ENCODE assay signal across 1 cellular context in genomic region chr1:208231929-208232360, GRCh38.
TF ChIP-seq lines count a peak whose summit lies in the region.

No MANE protein-coding gene starts in this region.

TF ChIP-seq in GM23338, 12 proteins besides CTCF, POLR2A, EP300 and RAD21 (continued from another document):
- TF ChIP-seq, protein P1, sequence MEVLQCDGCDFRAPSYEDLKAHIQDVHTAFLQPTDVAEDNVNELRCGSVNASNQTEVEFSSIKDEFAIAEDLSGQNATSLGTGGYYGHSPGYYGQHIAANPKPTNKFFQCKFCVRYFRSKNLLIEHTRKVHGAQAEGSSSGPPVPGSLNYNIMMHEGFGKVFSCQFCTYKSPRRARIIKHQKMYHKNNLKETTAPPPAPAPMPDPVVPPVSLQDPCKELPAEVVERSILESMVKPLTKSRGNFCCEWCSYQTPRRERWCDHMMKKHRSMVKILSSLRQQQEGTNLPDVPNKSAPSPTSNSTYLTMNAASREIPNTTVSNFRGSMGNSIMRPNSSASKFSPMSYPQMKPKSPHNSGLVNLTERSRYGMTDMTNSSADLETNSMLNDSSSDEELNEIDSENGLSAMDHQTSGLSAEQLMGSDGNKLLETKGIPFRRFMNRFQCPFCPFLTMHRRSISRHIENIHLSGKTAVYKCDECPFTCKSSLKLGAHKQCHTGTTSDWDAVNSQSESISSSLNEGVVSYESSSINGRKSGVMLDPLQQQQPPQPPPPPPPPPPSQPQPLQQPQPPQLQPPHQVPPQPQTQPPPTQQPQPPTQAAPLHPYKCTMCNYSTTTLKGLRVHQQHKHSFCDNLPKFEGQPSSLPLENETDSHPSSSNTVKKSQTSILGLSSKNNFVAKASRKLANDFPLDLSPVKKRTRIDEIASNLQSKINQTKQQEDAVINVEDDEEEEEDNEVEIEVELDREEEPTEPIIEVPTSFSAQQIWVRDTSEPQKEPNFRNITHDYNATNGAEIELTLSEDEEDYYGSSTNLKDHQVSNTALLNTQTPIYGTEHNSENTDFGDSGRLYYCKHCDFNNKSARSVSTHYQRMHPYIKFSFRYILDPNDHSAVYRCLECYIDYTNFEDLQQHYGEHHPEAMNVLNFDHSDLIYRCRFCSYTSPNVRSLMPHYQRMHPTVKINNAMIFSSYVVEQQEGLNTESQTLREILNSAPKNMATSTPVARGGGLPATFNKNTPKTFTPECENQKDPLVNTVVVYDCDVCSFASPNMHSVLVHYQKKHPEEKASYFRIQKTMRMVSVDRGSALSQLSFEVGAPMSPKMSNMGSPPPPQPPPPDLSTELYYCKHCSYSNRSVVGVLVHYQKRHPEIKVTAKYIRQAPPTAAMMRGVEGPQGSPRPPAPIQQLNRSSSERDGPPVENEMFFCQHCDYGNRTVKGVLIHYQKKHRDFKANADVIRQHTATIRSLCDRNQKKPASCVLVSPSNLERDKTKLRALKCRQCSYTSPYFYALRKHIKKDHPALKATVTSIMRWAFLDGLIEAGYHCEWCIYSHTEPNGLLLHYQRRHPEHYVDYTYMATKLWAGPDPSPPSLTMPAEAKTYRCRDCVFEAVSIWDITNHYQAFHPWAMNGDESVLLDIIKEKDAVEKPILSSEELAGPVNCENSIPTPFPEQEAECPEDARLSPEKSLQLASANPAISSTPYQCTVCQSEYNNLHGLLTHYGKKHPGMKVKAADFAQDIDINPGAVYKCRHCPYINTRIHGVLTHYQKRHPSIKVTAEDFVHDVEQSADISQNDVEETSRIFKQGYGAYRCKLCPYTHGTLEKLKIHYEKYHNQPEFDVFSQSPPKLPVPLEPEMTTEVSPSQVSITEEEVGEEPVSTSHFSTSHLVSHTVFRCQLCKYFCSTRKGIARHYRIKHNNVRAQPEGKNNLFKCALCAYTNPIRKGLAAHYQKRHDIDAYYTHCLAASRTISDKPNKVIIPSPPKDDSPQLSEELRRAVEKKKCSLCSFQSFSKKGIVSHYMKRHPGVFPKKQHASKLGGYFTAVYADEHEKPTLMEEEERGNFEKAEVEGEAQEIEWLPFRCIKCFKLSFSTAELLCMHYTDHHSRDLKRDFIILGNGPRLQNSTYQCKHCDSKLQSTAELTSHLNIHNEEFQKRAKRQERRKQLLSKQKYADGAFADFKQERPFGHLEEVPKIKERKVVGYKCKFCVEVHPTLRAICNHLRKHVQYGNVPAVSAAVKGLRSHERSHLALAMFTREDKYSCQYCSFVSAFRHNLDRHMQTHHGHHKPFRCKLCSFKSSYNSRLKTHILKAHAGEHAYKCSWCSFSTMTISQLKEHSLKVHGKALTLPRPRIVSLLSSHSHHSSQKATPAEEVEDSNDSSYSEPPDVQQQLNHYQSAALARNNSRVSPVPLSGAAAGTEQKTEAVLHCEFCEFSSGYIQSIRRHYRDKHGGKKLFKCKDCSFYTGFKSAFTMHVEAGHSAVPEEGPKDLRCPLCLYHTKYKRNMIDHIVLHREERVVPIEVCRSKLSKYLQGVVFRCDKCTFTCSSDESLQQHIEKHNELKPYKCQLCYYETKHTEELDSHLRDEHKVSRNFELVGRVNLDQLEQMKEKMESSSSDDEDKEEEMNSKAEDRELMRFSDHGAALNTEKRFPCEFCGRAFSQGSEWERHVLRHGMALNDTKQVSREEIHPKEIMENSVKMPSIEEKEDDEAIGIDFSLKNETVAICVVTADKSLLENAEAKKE (CRISPR knock-in tag; IDR thresholded peaks at IDR 0.05) = no peak
- TF ChIP-seq EZH2 (IDR thresholded peaks at IDR 0.05; ENCODE audit: low read depth, unreplicated experiment) (no peak), JUNB (IDR thresholded peaks at IDR 0.05; ENCODE audit: unreplicated experiment) (no peak), STAT1 (IDR thresholded peaks at IDR 0.05; ENCODE audit: unreplicated experiment) (no peak), ZNF114 (CRISPR knock-in tag; IDR thresholded peaks at IDR 0.05) (no peak), ZNF331 (CRISPR knock-in tag; IDR thresholded peaks at IDR 0.05; ENCODE audit: low read depth) (no peak), POLR2AphosphoS5 (IDR thresholded peaks at IDR 0.05; ENCODE audit: low read depth) (no peak)
- TF ChIP-seq, protein P2, sequence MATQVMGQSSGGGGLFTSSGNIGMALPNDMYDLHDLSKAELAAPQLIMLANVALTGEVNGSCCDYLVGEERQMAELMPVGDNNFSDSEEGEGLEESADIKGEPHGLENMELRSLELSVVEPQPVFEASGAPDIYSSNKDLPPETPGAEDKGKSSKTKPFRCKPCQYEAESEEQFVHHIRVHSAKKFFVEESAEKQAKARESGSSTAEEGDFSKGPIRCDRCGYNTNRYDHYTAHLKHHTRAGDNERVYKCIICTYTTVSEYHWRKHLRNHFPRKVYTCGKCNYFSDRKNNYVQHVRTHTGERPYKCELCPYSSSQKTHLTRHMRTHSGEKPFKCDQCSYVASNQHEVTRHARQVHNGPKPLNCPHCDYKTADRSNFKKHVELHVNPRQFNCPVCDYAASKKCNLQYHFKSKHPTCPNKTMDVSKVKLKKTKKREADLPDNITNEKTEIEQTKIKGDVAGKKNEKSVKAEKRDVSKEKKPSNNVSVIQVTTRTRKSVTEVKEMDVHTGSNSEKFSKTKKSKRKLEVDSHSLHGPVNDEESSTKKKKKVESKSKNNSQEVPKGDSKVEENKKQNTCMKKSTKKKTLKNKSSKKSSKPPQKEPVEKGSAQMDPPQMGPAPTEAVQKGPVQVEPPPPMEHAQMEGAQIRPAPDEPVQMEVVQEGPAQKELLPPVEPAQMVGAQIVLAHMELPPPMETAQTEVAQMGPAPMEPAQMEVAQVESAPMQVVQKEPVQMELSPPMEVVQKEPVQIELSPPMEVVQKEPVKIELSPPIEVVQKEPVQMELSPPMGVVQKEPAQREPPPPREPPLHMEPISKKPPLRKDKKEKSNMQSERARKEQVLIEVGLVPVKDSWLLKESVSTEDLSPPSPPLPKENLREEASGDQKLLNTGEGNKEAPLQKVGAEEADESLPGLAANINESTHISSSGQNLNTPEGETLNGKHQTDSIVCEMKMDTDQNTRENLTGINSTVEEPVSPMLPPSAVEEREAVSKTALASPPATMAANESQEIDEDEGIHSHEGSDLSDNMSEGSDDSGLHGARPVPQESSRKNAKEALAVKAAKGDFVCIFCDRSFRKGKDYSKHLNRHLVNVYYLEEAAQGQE (IDR thresholded peaks at IDR 0.05; ENCODE audit: unreplicated experiment) = no peak
